ENCODE assay signal across 15 cellular contexts in genomic region chr1:59568158-59568935, GRCh38.
A peak's percentile ranks its signal among the peaks of the same experiment; 100 is the strongest.
DNase-seq lines count a peak whose midpoint lies in the region; FAIRE-seq and TF ChIP-seq lines count a peak whose summit lies in the region.
"Had no signal": no experiment of that assay in that cellular context is flagged by ENCODE, and none has a peak within 500 bp of the region (broad histone marks: within the 10 kb centered on the region; RNA-seq: fewer than 3 reads in every experiment).

No MANE protein-coding gene starts in this region.

- H3K9me3 Mint-ChIP-seq in activated CD4-positive, alpha-beta T cell treated with anti-CD3 and anti-CD28 coated beads, Interleukin-2, amount 10 ng/mL, durations not matched to agents 24 days and 14 days: no peaks in the 10 kb centered on the region
- H3K9me3 Mint-ChIP-seq in activated CD4-positive, alpha-beta memory T cell treated with anti-CD3 and anti-CD28 coated beads, Interleukin-2, amount 10 ng/mL, durations not matched to agents 7 days and 5 days: peaks cover 3% of the 10 kb centered on the region
- H3K9me3 Mint-ChIP-seq: activated T-helper 17 cell treated with anti-CD3 and anti-CD28 coated beads, Interleukin-2, amount 50 U/mL, for 72 hours had no signal

- FAIRE-seq in HTR-8/SVneo (lab: Jason Lieb, UNC): no peak

- no peak overlapping the region for H3K27ac Mint-ChIP-seq in activated CD4-positive, alpha-beta T cell treated with anti-CD3 and anti-CD28 coated beads, Interleukin-2, amount 10 ng/mL, durations not matched to agents 24 days and 14 days
- no peak overlapping the region for H3K27ac Mint-ChIP-seq in activated CD4-positive, alpha-beta memory T cell treated with anti-CD3 and anti-CD28 coated beads, Interleukin-2, amount 10 ng/mL, durations not matched to agents 7 days and 5 days
- H3K27ac Mint-ChIP-seq: activated T-helper 17 cell treated with anti-CD3 and anti-CD28 coated beads, Interleukin-2, amount 50 U/mL, for 72 hours; CD4-positive, alpha-beta memory T cell; T-helper 17 cell had no signal

- CTCF ChIA-PET in activated CD4-positive, alpha-beta memory T cell treated with anti-CD3 and anti-CD28 coated beads, Interleukin-2, amount 10 ng/mL, durations not matched to agents 7 days and 5 days (lab: Charles Lee): interaction anchor here (1.2 kb wide), 1 partner anchor 131 kb away, joined by 3 read pairs; no protein-coding TSS in a partner anchor

- intact Hi-C loops in activated CD4-positive, alpha-beta T cell treated with anti-CD3 and anti-CD28 coated beads, Interleukin-2, amount 10 ng/mL, durations not matched to agents 24 days and 14 days (cut with micrococcal nuclease): no loop called here

- peaks cover 4% of the 10 kb centered on the region for H3K27me3 Mint-ChIP-seq in activated CD4-positive, alpha-beta T cell treated with anti-CD3 and anti-CD28 coated beads, Interleukin-2, amount 10 ng/mL, durations not matched to agents 24 days and 14 days
- H3K27me3 Mint-ChIP-seq in activated CD4-positive, alpha-beta memory T cell treated with anti-CD3 and anti-CD28 coated beads, Interleukin-2, amount 10 ng/mL, durations not matched to agents 7 days and 5 days: peaks cover 10% of the 10 kb centered on the region
- H3K27me3 Mint-ChIP-seq: activated T-helper 17 cell treated with anti-CD3 and anti-CD28 coated beads, Interleukin-2, amount 50 U/mL, for 72 hours had no signal

- H3K4me1 Mint-ChIP-seq in activated CD4-positive, alpha-beta T cell treated with anti-CD3 and anti-CD28 coated beads, Interleukin-2, amount 10 ng/mL, durations not matched to agents 24 days and 14 days: peaks cover 33% of the 10 kb centered on the region
- H3K4me1 Mint-ChIP-seq in activated CD4-positive, alpha-beta memory T cell treated with anti-CD3 and anti-CD28 coated beads, Interleukin-2, amount 10 ng/mL, durations not matched to agents 7 days and 5 days: peaks cover 37% of the 10 kb centered on the region

- DNase-seq in BE2C: no peak
- DNase-seq in HTR-8/SVneo (ENCODE audit: insufficient read length, low spot score): peak; percentile 11
- DNase-seq in brain microvascular endothelial cell: peak; percentile 21
- peak; percentile 33 for DNase-seq in left kidney (ENCODE audit: low read depth, low spot score)
- no peak for DNase-seq in activated CD4-positive, alpha-beta T cell treated with anti-CD3 and anti-CD28 coated beads, Interleukin-2, amount 10 ng/mL, durations not matched to agents 24 days and 14 days
- no peak for DNase-seq in SHP77 treated with DMSO at 0.1 percent for 48 hours (lab: John Stamatoyannopoulos, UW)
- DNase-seq in activated CD4-positive, alpha-beta memory T cell treated with anti-CD3 and anti-CD28 coated beads, Interleukin-2, amount 10 ng/mL, durations not matched to agents 7 days and 5 days: no peak
- DNase-seq in Karpas-422: no peak
- DNase-seq: activated CD4-positive, alpha-beta T cell treated with anti-CD3 and anti-CD28 coated beads for 48 hours; CD4-positive, alpha-beta memory T cell; erythroblast; MM.1S; right cardiac atrium; T-helper 17 cell had no signal

- peaks cover 2% of the 10 kb centered on the region for H3K36me3 Mint-ChIP-seq in activated CD4-positive, alpha-beta T cell treated with anti-CD3 and anti-CD28 coated beads, Interleukin-2, amount 10 ng/mL, durations not matched to agents 24 days and 14 days (ENCODE audit: low read depth)
- H3K36me3 Mint-ChIP-seq in activated CD4-positive, alpha-beta memory T cell treated with anti-CD3 and anti-CD28 coated beads, Interleukin-2, amount 10 ng/mL, durations not matched to agents 7 days and 5 days (ENCODE audit: low read depth): no peaks in the 10 kb centered on the region
- H3K36me3 Mint-ChIP-seq: CD4-positive, alpha-beta memory T cell had no signal

- H3K27ac ChIP-seq in brain microvascular endothelial cell (no peak overlapping the region), Karpas-422 (ENCODE audit: low read length) (no peak overlapping the region)

- in situ Hi-C loops in brain microvascular endothelial cell (cut with HindIII; ENCODE audit: low pct_ligation_motif_present, low sequenced_read_pairs): no loop called here

- no peak overlapping the region for H3K9ac ChIP-seq in Karpas-422 (ENCODE audit: low read length)

- POLR2A ChIA-PET in activated CD4-positive, alpha-beta memory T cell treated with anti-CD3 and anti-CD28 coated beads, Interleukin-2, amount 10 ng/mL, durations not matched to agents 7 days and 5 days (lab: Charles Lee): no interaction called here

- no peaks in the 10 kb centered on the region for H4K20me1 ChIP-seq in Karpas-422 (ENCODE audit: insufficient read depth, low read depth, low read length)

- no peaks in the 10 kb centered on the region for H3K79me2 ChIP-seq in Karpas-422 (ENCODE audit: low read length)

- H3K4me1 ChIP-seq in BE2C: no peaks in the 10 kb centered on the region
- H3K4me1 ChIP-seq in Karpas-422 (ENCODE audit: low read length): no peaks in the 10 kb centered on the region

- H3K36me3 ChIP-seq in BE2C: no peaks in the 10 kb centered on the region
- H3K36me3 ChIP-seq in brain microvascular endothelial cell (replicated peaks): no peaks in the 10 kb centered on the region
- no peaks in the 10 kb centered on the region for H3K36me3 ChIP-seq in Karpas-422 (ENCODE audit: insufficient read depth, low read length)

- H3K27me3 ChIP-seq in BE2C (no peaks in the 10 kb centered on the region), brain microvascular endothelial cell (replicated peaks) (no peaks in the 10 kb centered on the region), Karpas-422 (ENCODE audit: low read length) (no peaks in the 10 kb centered on the region)

- H3K4me2 ChIP-seq in Karpas-422 (ENCODE audit: low read depth, low read length, poor library complexity, severe bottlenecking): no peak overlapping the region

- no peaks in the 10 kb centered on the region for H3K9me2 ChIP-seq in Karpas-422 (replicated peaks; ENCODE audit: insufficient read depth, low read length)

- no peaks in the 10 kb centered on the region for H3K9me3 ChIP-seq in BE2C
- H3K9me3 ChIP-seq in Karpas-422 (ENCODE audit: low read length): no peaks in the 10 kb centered on the region

- no peak overlapping the region for H3K4me3 Mint-ChIP-seq in activated CD4-positive, alpha-beta T cell treated with anti-CD3 and anti-CD28 coated beads, Interleukin-2, amount 10 ng/mL, durations not matched to agents 24 days and 14 days
- H3K4me3 Mint-ChIP-seq in activated CD4-positive, alpha-beta memory T cell treated with anti-CD3 and anti-CD28 coated beads, Interleukin-2, amount 10 ng/mL, durations not matched to agents 7 days and 5 days: no peak overlapping the region
- H3K4me3 Mint-ChIP-seq: activated T-helper 17 cell treated with anti-CD3 and anti-CD28 coated beads, Interleukin-2, amount 50 U/mL, for 72 hours; CD4-positive, alpha-beta memory T cell; T-helper 17 cell had no signal

- no peak overlapping the region for H2AFZ ChIP-seq in Karpas-422 (ENCODE audit: low read length)

- H3K4me3 ChIP-seq in BE2C (ENCODE audit: low read depth, low read length) (no peak overlapping the region), brain microvascular endothelial cell (ENCODE audit: low read depth, low read length) (no peak overlapping the region), Karpas-422 (ENCODE audit: low read length) (no peak overlapping the region)

- TF ChIP-seq CTCF in BE2C (IDR thresholded peaks at IDR 0.05; ENCODE audit: low read depth, low read length) (peak; percentile 11; the same call in 1 of the 2 replicates), brain microvascular endothelial cell (IDR thresholded peaks at IDR 0.05; ENCODE audit: low read depth, low read length, missing control alignments) (peak; percentile 43)

Comparison
In these comparisons a context has a peak if more than half of its experiments do, and no peak if none do; other contexts are left out.
1. DNase-seq: peak in HTR-8/SVneo (single experiment), brain microvascular endothelial cell (single experiment) and left kidney (single experiment); none in BE2C (single experiment), activated CD4-positive, alpha-beta T cell treated with anti-CD3 and anti-CD28 coated beads, Interleukin-2, amount 10 ng/mL, durations not matched to agents 24 days and 14 days (single experiment), SHP77 treated with DMSO at 0.1 percent for 48 hours (single experiment), activated CD4-positive, alpha-beta memory T cell treated with anti-CD3 and anti-CD28 coated beads, Interleukin-2, amount 10 ng/mL, durations not matched to agents 7 days and 5 days (single experiment) and Karpas-422 (single experiment).